1 cellular context compared by ENCODE assay signal in the genomic region with DNA sequence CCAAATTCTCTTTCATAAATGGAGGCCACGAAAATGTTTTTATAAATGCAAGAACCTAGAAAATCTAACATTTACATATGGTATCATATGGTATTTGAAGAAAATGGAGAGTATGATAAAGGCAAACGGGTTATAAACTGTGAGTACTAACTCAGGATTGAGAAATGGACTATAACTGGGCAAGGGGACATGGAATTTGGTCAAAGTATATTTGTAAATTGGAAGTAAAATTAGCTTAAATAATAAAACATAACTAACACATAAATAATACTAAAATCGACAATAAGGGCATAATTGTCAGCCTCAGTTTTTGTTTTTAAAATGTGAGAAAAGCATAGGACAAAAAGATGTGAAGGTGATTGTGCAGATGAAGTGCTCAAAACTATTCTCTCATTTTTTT.
TF ChIP-seq lines count a peak whose summit lies in the region.

No MANE protein-coding gene starts in this region.

TF ChIP-seq in K562, 482 proteins besides CTCF, POLR2A, EP300 and RAD21 (continued from another document):
- TF ChIP-seq JUN (IDR thresholded peaks at IDR 0.05; ENCODE audit: borderline replicate concordance, low read depth, low read length): no peak
- no peak for TF ChIP-seq JUN (CRISPR knock-in tag; IDR thresholded peaks at IDR 0.05; ENCODE audit: borderline replicate concordance)
- TF ChIP-seq TFAM (CRISPR knock-in tag; conservative IDR thresholded peaks at IDR 0.05): no peak
- no peak for TF ChIP-seq SREBF2 (CRISPR knock-in tag; IDR thresholded peaks at IDR 0.05)
- no peak for TF ChIP-seq FUS (optimal IDR thresholded peaks at IDR 0.05; ENCODE audit: low read depth, low read length)
- TF ChIP-seq CGGBP1 (CRISPR knock-in tag; IDR thresholded peaks at IDR 0.05): no peak
- TF ChIP-seq TAF9B (IDR thresholded peaks at IDR 0.05; ENCODE audit: partially characterized antibody): no peak
- no peak for TF ChIP-seq ADNP (tag; IDR thresholded peaks at IDR 0.05)
- no peak for TF ChIP-seq RNF219 (CRISPR knock-in tag; IDR thresholded peaks at IDR 0.05)
- no peak for TF ChIP-seq ZNF282 (CRISPR knock-in tag; IDR thresholded peaks at IDR 0.05)
- no peak for TF ChIP-seq TFAP4 (CRISPR knock-in tag; IDR thresholded peaks at IDR 0.05; ENCODE audit: borderline replicate concordance)
- TF ChIP-seq ELK1 (CRISPR knock-in tag; IDR thresholded peaks at IDR 0.05): no peak
- no peak for TF ChIP-seq IFI16 (CRISPR knock-in tag; IDR thresholded peaks at IDR 0.05)
- no peak for TF ChIP-seq ZNF695 (CRISPR knock-in tag; IDR thresholded peaks at IDR 0.05)
- no peak for TF ChIP-seq ZKSCAN3 (CRISPR knock-in tag; IDR thresholded peaks at IDR 0.05)
- 0 out of 2 replicates have a peak, but pooled peaks have one; percentile 12 for TF ChIP-seq ZNF780A (CRISPR knock-in tag; IDR thresholded peaks at IDR 0.05)
